Comparison of ENCODE assay signal across 12 cellular contexts in the genomic region with DNA sequence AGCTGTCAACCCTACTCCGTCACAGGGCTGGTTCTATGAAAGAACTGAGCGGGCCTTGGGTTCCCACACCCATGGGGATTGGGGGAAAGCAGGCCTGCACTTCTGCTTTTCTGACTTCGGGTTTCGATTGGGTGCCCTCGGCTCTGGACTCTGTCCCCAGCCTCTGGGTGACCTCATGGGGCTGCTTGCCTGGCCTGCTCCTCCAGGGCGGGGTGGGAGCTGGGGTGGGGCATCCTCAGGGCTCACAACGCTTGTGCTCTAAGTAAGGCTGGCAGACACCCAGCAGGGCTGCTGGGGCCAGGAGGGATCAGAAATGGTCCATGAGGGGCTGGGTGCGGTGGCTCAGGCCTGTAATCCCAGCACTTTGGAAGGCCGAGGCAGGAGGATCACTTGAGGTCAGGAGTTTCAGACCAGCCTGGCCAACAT. TPM values are rescaled to one million over a fixed set of nuclear protein-coding genes. Genes with fewer than 3 reads are reported as not detected.
DNase-seq lines count a peak whose midpoint lies in the region; ATAC-seq and TF ChIP-seq lines count a peak whose summit lies in the region.
"Had no signal": no experiment of that assay in that cellular context is flagged by ENCODE, and none has a peak within 500 bp of the region (broad histone marks: within the 10 kb centered on the region; RNA-seq: fewer than 3 reads in every experiment).

No MANE protein-coding gene starts in this region.

- TF ChIP-seq POLR2A in NB4 (IDR thresholded peaks at IDR 0.05; ENCODE audit: extremely low read depth, insufficient read length) = no peak

- no peaks in the 10 kb centered on the region for H3K27me3 ChIP-seq in psoas muscle (ENCODE audit: insufficient read depth in 3 of 3, low read length in 2 of 3)

- DNase-seq in NB4 (ENCODE audit: low read depth) (peak; percentile 83), globus pallidus (ENCODE audit: low spot score) (peak; percentile 49), psoas muscle (peak; percentile 55 to 73), putamen (ENCODE audit: low spot score) (no peak), KG1 (lab: John Stamatoyannopoulos, UW) (no peak)
- DNase-seq in activated CD8-positive, alpha-beta memory T cell treated with anti-CD3 and anti-CD28 coated beads, Interleukin-2, amount 50 U/mL, for 48 hours = no peak
- DNase-seq: activated CD8-positive, alpha-beta T cell treated with anti-CD3 and anti-CD28 coated beads, Interleukin-2, amount 10 ng/mL, durations not matched to agents 7 days and 5 days; CD8-positive, alpha-beta memory T cell; stimulated activated CD4-positive, alpha-beta T cell treated with anti-CD3 and anti-CD28 coated beads, Interleukin-15, amount 100 ng/mL, for 24 hours had no signal

- 85 to 89% (median 86%) methylated on average over 9 of the region's 9 CpGs for WGBS in psoas muscle, 3 donors

- H3K4me3 ChIP-seq in NB4 (ENCODE audit: low read depth, low read length) (no peak overlapping the region), psoas muscle (no peak overlapping the region)

- no peaks in the 10 kb centered on the region for H3K36me3 ChIP-seq in psoas muscle (ENCODE audit: insufficient read depth in 1 of 2, low read depth in 1 of 2)

- H3K4me1 ChIP-seq in psoas muscle = peaks cover 13% of the 10 kb centered on the region

- TF ChIP-seq CTCF in NB4 (IDR thresholded peaks at IDR 0.05; ENCODE audit: low read depth, low read length) (no peak), psoas muscle (IDR thresholded peaks at IDR 0.05) (no peak)

- peak; percentile 55 for ATAC-seq in GM18511 (IDR thresholded peaks at IDR 0.05; ENCODE audit: unreplicated experiment)
- ATAC-seq in psoas muscle = peak in 1 of 4 donors; percentile 14
- ATAC-seq in GM21576 (IDR thresholded peaks at IDR 0.05; ENCODE audit: unreplicated experiment) = no peak
- ATAC-seq: activated CD8-positive, alpha-beta T cell treated with anti-CD3 and anti-CD28 coated beads, Interleukin-2, amount 10 ng/mL, durations not matched to agents 7 days and 5 days; stimulated activated effector memory CD8-positive, alpha-beta T cell treated with anti-CD3 and anti-CD28 coated beads, Interleukin-12 subunit alpha, Interleukin-12 subunit beta, amount 100 ng/mL, for 72 hours had no signal

- no peaks in the 10 kb centered on the region for H3K9me3 ChIP-seq in psoas muscle

- intact Hi-C loops in psoas muscle (cut with DNase I) = no loop called here

- no peak overlapping the region for H3K27ac ChIP-seq in psoas muscle

RNA-seq across cellular contexts. Expression of gene ARHGAP27, which starts 19.2 kb away (rescaled TPM):
- 1 to 10 TPM; 4.8 to 8.1 (median 6.7) TPM for total RNA-seq in psoas muscle
- 1 to 10 TPM; 3.4 to 8.9 (median 3.5) TPM for polyA plus RNA-seq in psoas muscle

Comparison
In these comparisons a context has a peak if more than half of its experiments do, and no peak if none do; other contexts are left out.
1. DNase-seq: peak in NB4 (single experiment), globus pallidus (single experiment) and psoas muscle (2 of 2); none in putamen (single experiment), activated CD8-positive, alpha-beta memory T cell treated with anti-CD3 and anti-CD28 coated beads, Interleukin-2, amount 50 U/mL, for 48 hours (single experiment) and KG1 (single experiment).